9 cellular contexts compared by ENCODE assay signal in the genomic region with DNA sequence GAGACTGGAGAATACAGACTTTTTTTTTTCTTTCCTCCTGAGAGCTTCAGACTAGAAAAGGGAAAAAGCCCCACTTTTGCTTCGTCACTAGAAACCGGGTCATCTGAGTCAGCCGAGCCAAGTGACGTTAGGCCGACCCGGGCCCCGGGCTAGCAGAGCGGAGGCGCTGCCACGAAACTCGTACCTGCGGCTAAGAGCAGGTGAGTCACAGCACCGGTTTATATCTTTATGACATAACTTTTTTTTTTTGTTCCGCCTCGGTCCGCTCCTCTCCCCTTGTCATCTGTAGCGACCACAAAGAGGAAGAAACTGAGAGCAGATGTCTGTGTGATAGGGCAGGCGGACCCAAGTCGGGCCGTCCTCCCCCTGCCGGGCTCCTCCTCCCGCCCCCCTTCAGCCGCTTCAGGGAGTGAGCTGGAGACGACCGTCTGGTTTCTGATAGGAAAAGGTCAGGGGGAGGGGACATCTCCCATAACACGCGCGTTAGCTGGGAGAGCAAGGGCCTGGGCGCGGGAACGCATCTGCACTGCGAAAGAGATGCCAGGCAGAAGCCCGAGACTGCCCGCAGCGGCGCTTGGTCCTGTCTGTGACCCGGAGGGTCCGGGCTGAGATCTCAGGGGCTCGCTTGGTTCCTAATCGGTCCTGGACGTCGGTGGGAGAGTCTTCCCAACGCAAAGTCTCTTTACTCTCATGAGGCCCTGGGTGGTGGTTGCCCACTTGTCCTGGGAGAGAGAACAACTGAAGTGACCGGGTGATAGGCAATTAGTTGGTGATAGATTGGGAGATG. TPM values are rescaled to one million over a fixed set of nuclear protein-coding genes. Genes with fewer than 3 reads are reported as not detected.
DNase-seq lines count a peak whose midpoint lies in the region; ATAC-seq and TF ChIP-seq lines count a peak whose summit lies in the region.
"Had no signal": no experiment of that assay in that cellular context is flagged by ENCODE, and none has a peak within 500 bp of the region (broad histone marks: within the 10 kb centered on the region; RNA-seq: fewer than 3 reads in every experiment).

No MANE protein-coding gene starts in this region.

- H3K36me3 Mint-ChIP-seq in activated CD4-positive, alpha-beta T cell treated with anti-CD3 and anti-CD28 coated beads for 36 hours (ENCODE audit: low read depth), result peaks cover 8% of the 10 kb centered on the region

- peak; percentile 64 for ATAC-seq in HG03097 (IDR thresholded peaks at IDR 0.05; ENCODE audit: low FRiP score, unreplicated experiment)
- ATAC-seq in activated CD4-positive, alpha-beta T cell treated with anti-CD3 and anti-CD28 coated beads for 36 hours, result peak; percentile 95
- ATAC-seq in psoas muscle, result no peak
- no peak for ATAC-seq in HG03175 (IDR thresholded peaks at IDR 0.05; ENCODE audit: unreplicated experiment)

- TF ChIP-seq CTCF in esophagus muscularis mucosa (IDR thresholded peaks at IDR 0.05) (no peak), psoas muscle (IDR thresholded peaks at IDR 0.05) (no peak)

- H3K4me3 Mint-ChIP-seq in activated CD4-positive, alpha-beta T cell treated with anti-CD3 and anti-CD28 coated beads for 36 hours, result peak overlapping the region; percentile 66

- H3K27me3 ChIP-seq in esophagus muscularis mucosa (peaks cover 38 to 99% (median 94%) of the 10 kb centered on the region in 4 donors), psoas muscle (ENCODE audit: insufficient read depth in 3 of 3, low read length in 2 of 3) (peaks cover 0 to 98% (median 69%) of the 10 kb centered on the region in 3 donors)

- H3K36me3 ChIP-seq in ES-I3 (ENCODE audit: insufficient read depth, low read length) (no peaks in the 10 kb centered on the region), esophagus muscularis mucosa (no peaks in the 10 kb centered on the region), psoas muscle (ENCODE audit: insufficient read depth in 1 of 2, low read depth in 1 of 2) (no peaks in the 10 kb centered on the region)

- H3K4me1 ChIP-seq in ES-I3 (ENCODE audit: insufficient read depth, low read length), result no peaks in the 10 kb centered on the region
- H3K4me1 ChIP-seq in esophagus muscularis mucosa, result peaks cover 44 to 73% (median 66%) of the 10 kb centered on the region in 4 donors
- peaks cover 34% of the 10 kb centered on the region for H3K4me1 ChIP-seq in psoas muscle

- 7% methylated on average over 44 of the region's 44 CpGs for WGBS in esophagus muscularis mucosa
- WGBS in psoas muscle, 3 donors, result 4 to 8% (median 6%) methylated on average over 42 to 44 of the region's 44 CpGs

- no peak for TF ChIP-seq POLR2A in esophagus muscularis mucosa (IDR thresholded peaks at IDR 0.05; ENCODE audit: low read depth)

- peaks cover 10% of the 10 kb centered on the region for H3K9me3 Mint-ChIP-seq in activated CD4-positive, alpha-beta T cell treated with anti-CD3 and anti-CD28 coated beads for 36 hours (ENCODE audit: low read depth)

- intact Hi-C loops in activated CD4-positive, alpha-beta T cell treated with anti-CD3 and anti-CD28 coated beads for 36 hours (cut with DNase I, micrococcal nuclease), result loop anchor here in 1 of 2 experiments (2.0 to 10.0 kb wide), 4 partner anchors 349 to 1271 kb away; a partner anchor contains a TSS
- intact Hi-C loops in esophagus muscularis mucosa (cut with DNase I), result no loop called here
- intact Hi-C loops in psoas muscle (cut with DNase I), result loop anchor here in 1 of 2 donors (10.0 kb wide), 1 partner anchor 351 kb away; no protein-coding TSS in a partner anchor

- peak overlapping the region; percentile 50; the same call in 1 of the 2 replicates for H3K9ac ChIP-seq in ES-I3 (ENCODE audit: low read depth, low read length)

- peaks cover 35% of the 10 kb centered on the region for H3K4me1 Mint-ChIP-seq in activated CD4-positive, alpha-beta T cell treated with anti-CD3 and anti-CD28 coated beads for 36 hours

- CTCF ChIA-PET in activated CD4-positive, alpha-beta T cell treated with anti-CD3 and anti-CD28 coated beads for 36 hours (lab: Charles Lee), result interaction anchor here (0.7 kb wide), 1 partner anchor 9 kb away, joined by 3 read pairs; no protein-coding TSS in a partner anchor

- peak; percentile 97 for DNase-seq in NCI-H345 (lab: John Stamatoyannopoulos, UW)
- peak; percentile 91 for DNase-seq in activated CD4-positive, alpha-beta T cell treated with anti-CD3 and anti-CD28 coated beads for 36 hours
- no peak for DNase-seq in esophagus muscularis mucosa (ENCODE audit: extremely low spot score)
- no peak for DNase-seq in psoas muscle
- DNase-seq in hippocampal formation (lab: John Stamatoyannopoulos, UW), result no peak

- H3K9me3 ChIP-seq in ES-I3 (ENCODE audit: control insufficient read depth, insufficient read depth, low read length), result no peaks in the 10 kb centered on the region
- no peaks in the 10 kb centered on the region for H3K9me3 ChIP-seq in esophagus muscularis mucosa
- H3K9me3 ChIP-seq in psoas muscle, result no peaks in the 10 kb centered on the region

- H3K27ac Mint-ChIP-seq in activated CD4-positive, alpha-beta T cell treated with anti-CD3 and anti-CD28 coated beads for 36 hours, result no peak overlapping the region

- TF ChIP-seq EP300 in esophagus muscularis mucosa (IDR thresholded peaks at IDR 0.05), result no peak

- H3K4me3 ChIP-seq in esophagus muscularis mucosa (peak overlapping the region; percentile 45 to 62 (median 48)), psoas muscle (peak overlapping the region; percentile 62)

- H3K27ac ChIP-seq in esophagus muscularis mucosa (replicated peaks in 1 of 4), result no peak overlapping the region
- H3K27ac ChIP-seq in psoas muscle, result no peak overlapping the region

- POLR2A ChIA-PET in activated CD4-positive, alpha-beta T cell treated with anti-CD3 and anti-CD28 coated beads for 36 hours (lab: Charles Lee), result no interaction called here

- H3K27me3 Mint-ChIP-seq in activated CD4-positive, alpha-beta T cell treated with anti-CD3 and anti-CD28 coated beads for 36 hours, result peaks cover 70% of the 10 kb centered on the region

RNA-seq across cellular contexts. Expression of a gene that starts 0.6 kb away (rescaled TPM):
- not detected for total RNA-seq in activated CD4-positive, alpha-beta T cell treated with anti-CD3 and anti-CD28 coated beads for 36 hours
- total RNA-seq in esophagus muscularis mucosa (not detected), psoas muscle (not detected)
- polyA plus RNA-seq in psoas muscle, result not detected
- total RNA-seq: subcutaneous adipose tissue had no signal

RNA-seq across cellular contexts. Expression of a gene that starts 1.0 kb away (rescaled TPM):
- total RNA-seq in activated CD4-positive, alpha-beta T cell treated with anti-CD3 and anti-CD28 coated beads for 36 hours, result under 1 TPM; 0.05 to 0.07 TPM
- total RNA-seq in esophagus muscularis mucosa (under 1 TPM in 2 of 4 donors, not detected in 2; 0.17 to 0.97 TPM), psoas muscle (not detected)
- polyA plus RNA-seq in psoas muscle, result under 1 TPM in 1 of 3 donors, not detected in 2; 0.01 TPM
- total RNA-seq: subcutaneous adipose tissue had no signal

Comparison
In these comparisons a context has a peak if more than half of its experiments do, and no peak if none do; other contexts are left out.
1. ATAC-seq: peak in HG03097 (single experiment) and activated CD4-positive, alpha-beta T cell treated with anti-CD3 and anti-CD28 coated beads for 36 hours (single experiment); none in psoas muscle (0 of 4) and HG03175 (single experiment).
2. DNase-seq: peak in NCI-H345 (single experiment) and activated CD4-positive, alpha-beta T cell treated with anti-CD3 and anti-CD28 coated beads for 36 hours (single experiment); none in esophagus muscularis mucosa (single experiment), psoas muscle (0 of 2) and hippocampal formation (0 of 2).